In the genomic region with DNA sequence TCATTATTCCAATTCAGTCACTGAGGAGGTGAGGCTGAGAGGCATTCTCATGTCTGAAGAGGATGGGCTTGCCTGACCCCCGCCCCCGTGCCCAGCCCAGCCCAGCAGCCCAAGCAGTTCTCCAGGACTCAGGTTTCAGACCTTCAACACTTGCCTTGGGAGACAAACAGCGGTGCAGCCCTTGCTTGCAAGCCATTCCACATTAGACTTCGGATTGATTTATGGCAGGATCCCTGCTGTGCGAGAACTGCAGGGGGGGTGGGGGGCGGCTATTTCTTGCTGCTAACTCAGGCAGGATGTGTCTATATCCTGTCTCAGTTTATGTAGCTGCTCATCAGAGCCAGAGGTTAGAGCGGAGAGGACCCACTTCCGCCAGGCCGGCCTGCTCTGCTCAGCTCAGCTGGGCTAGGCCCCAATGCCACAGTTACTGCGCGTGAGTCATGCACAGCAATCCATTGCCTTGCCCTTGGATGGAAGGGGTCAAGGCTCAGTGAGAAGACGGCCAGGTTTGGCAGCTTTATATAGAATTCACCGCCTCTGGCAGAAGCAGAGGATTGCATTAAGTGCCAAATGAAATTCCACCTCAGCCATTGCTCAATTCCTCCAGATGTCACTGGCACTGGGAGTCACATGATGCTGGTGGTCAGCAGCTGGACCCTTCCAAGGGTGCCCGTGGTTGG, we compare ENCODE assay signal across 1 cellular context.
A peak's percentile ranks its signal among the peaks of the same experiment; 100 is the strongest.
TF ChIP-seq lines count a peak whose summit lies in the region.

No MANE protein-coding gene starts in this region.

TF ChIP-seq in GM12878, 131 proteins besides CTCF, POLR2A, EP300 and RAD21 (continued from another document and continues in another):
- TF ChIP-seq, protein P1, sequence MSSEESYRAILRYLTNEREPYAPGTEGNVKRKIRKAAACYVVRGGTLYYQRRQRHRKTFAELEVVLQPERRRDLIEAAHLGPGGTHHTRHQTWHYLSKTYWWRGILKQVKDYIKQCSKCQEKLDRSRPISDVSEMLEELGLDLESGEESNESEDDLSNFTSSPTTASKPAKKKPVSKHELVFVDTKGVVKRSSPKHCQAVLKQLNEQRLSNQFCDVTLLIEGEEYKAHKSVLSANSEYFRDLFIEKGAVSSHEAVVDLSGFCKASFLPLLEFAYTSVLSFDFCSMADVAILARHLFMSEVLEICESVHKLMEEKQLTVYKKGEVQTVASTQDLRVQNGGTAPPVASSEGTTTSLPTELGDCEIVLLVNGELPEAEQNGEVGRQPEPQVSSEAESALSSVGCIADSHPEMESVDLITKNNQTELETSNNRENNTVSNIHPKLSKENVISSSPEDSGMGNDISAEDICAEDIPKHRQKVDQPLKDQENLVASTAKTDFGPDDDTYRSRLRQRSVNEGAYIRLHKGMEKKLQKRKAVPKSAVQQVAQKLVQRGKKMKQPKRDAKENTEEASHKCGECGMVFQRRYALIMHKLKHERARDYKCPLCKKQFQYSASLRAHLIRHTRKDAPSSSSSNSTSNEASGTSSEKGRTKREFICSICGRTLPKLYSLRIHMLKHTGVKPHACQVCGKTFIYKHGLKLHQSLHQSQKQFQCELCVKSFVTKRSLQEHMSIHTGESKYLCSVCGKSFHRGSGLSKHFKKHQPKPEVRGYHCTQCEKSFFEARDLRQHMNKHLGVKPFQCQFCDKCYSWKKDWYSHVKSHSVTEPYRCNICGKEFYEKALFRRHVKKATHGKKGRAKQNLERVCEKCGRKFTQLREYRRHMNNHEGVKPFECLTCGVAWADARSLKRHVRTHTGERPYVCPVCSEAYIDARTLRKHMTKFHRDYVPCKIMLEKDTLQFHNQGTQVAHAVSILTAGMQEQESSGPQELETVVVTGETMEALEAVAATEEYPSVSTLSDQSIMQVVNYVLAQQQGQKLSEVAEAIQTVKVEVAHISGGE (CRISPR knock-in tag; IDR thresholded peaks at IDR 0.05): no peak
- TF ChIP-seq, protein P2, sequence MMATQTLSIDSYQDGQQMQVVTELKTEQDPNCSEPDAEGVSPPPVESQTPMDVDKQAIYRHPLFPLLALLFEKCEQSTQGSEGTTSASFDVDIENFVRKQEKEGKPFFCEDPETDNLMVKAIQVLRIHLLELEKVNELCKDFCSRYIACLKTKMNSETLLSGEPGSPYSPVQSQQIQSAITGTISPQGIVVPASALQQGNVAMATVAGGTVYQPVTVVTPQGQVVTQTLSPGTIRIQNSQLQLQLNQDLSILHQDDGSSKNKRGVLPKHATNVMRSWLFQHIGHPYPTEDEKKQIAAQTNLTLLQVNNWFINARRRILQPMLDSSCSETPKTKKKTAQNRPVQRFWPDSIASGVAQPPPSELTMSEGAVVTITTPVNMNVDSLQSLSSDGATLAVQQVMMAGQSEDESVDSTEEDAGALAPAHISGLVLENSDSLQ (IDR thresholded peaks at IDR 0.05): 0 out of 2 replicates have a peak, but pooled peaks have one; percentile 5
- TF ChIP-seq, protein P3, sequence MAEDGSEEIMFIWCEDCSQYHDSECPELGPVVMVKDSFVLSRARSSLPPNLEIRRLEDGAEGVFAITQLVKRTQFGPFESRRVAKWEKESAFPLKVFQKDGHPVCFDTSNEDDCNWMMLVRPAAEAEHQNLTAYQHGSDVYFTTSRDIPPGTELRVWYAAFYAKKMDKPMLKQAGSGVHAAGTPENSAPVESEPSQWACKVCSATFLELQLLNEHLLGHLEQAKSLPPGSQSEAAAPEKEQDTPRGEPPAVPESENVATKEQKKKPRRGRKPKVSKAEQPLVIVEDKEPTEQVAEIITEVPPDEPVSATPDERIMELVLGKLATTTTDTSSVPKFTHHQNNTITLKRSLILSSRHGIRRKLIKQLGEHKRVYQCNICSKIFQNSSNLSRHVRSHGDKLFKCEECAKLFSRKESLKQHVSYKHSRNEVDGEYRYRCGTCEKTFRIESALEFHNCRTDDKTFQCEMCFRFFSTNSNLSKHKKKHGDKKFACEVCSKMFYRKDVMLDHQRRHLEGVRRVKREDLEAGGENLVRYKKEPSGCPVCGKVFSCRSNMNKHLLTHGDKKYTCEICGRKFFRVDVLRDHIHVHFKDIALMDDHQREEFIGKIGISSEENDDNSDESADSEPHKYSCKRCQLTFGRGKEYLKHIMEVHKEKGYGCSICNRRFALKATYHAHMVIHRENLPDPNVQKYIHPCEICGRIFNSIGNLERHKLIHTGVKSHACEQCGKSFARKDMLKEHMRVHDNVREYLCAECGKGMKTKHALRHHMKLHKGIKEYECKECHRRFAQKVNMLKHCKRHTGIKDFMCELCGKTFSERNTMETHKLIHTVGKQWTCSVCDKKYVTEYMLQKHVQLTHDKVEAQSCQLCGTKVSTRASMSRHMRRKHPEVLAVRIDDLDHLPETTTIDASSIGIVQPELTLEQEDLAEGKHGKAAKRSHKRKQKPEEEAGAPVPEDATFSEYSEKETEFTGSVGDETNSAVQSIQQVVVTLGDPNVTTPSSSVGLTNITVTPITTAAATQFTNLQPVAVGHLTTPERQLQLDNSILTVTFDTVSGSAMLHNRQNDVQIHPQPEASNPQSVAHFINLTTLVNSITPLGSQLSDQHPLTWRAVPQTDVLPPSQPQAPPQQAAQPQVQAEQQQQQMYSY (CRISPR knock-in tag; IDR thresholded peaks at IDR 0.05): no peak
- TF ChIP-seq, protein P4, sequence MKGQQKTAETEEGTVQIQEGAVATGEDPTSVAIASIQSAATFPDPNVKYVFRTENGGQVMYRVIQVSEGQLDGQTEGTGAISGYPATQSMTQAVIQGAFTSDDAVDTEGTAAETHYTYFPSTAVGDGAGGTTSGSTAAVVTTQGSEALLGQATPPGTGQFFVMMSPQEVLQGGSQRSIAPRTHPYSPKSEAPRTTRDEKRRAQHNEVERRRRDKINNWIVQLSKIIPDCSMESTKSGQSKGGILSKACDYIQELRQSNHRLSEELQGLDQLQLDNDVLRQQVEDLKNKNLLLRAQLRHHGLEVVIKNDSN (IDR thresholded peaks at IDR 0.05; ENCODE audit: borderline replicate concordance, extremely low read length, insufficient read depth, low read depth, low read length): peak; percentile 22
- TF ChIP-seq CHD2 (IDR thresholded peaks at IDR 0.05; ENCODE audit: borderline replicate concordance, low read depth, low read length): no peak
- TF ChIP-seq TARDBP (IDR thresholded peaks at IDR 0.05; ENCODE audit: borderline replicate concordance): no peak
- TF ChIP-seq SRF (IDR thresholded peaks at IDR 0.05; ENCODE audit: low read depth in 2 of 2, low read length in 2 of 2): 0 out of 4 replicates have a peak, but pooled peaks of 1 of the 2 experiments have one; percentile 20
- TF ChIP-seq, protein P5, sequence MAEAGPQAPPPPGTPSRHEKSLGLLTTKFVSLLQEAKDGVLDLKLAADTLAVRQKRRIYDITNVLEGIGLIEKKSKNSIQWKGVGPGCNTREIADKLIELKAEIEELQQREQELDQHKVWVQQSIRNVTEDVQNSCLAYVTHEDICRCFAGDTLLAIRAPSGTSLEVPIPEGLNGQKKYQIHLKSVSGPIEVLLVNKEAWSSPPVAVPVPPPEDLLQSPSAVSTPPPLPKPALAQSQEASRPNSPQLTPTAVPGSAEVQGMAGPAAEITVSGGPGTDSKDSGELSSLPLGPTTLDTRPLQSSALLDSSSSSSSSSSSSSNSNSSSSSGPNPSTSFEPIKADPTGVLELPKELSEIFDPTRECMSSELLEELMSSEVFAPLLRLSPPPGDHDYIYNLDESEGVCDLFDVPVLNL (IDR thresholded peaks at IDR 0.05; ENCODE audit: low read depth, low read length): no peak
- TF ChIP-seq JUND (IDR thresholded peaks at IDR 0.05; ENCODE audit: low read depth, low read length): no peak
- TF ChIP-seq STAT1 (conservative IDR thresholded peaks at IDR 0.05): no peak
- TF ChIP-seq, protein P6, sequence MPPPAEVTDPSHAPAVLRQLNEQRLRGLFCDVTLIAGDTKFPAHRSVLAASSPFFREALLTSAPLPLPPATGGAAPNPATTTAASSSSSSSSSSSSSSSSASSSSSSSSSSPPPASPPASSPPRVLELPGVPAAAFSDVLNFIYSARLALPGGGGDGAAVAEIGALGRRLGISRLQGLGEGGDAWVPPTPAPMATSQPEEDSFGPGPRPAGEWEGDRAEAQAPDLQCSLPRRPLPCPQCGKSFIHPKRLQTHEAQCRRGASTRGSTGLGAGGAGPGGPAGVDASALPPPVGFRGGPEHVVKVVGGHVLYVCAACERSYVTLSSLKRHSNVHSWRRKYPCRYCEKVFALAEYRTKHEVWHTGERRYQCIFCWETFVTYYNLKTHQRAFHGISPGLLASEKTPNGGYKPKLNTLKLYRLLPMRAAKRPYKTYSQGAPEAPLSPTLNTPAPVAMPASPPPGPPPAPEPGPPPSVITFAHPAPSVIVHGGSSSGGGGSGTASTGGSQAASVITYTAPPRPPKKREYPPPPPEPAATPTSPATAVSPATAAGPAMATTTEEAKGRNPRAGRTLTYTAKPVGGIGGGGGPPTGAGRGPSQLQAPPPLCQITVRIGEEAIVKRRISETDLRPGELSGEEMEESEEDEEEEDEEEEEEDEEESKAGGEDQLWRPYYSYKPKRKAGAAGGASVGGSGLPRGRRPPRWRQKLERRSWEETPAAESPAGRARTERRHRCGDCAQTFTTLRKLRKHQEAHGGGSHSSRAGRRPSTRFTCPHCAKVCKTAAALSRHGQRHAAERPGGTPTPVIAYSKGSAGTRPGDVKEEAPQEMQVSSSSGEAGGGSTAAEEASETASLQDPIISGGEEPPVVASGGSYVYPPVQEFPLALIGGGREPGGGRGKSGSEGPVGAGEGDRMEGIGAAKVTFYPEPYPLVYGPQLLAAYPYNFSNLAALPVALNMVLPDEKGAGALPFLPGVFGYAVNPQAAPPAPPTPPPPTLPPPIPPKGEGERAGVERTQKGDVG (CRISPR knock-in tag; IDR thresholded peaks at IDR 0.05): no peak
- TF ChIP-seq, protein P7, sequence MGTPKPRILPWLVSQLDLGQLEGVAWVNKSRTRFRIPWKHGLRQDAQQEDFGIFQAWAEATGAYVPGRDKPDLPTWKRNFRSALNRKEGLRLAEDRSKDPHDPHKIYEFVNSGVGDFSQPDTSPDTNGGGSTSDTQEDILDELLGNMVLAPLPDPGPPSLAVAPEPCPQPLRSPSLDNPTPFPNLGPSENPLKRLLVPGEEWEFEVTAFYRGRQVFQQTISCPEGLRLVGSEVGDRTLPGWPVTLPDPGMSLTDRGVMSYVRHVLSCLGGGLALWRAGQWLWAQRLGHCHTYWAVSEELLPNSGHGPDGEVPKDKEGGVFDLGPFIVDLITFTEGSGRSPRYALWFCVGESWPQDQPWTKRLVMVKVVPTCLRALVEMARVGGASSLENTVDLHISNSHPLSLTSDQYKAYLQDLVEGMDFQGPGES (IDR thresholded peaks at IDR 0.05): no peak
- TF ChIP-seq ZNF207 (IDR thresholded peaks at IDR 0.05; ENCODE audit: borderline replicate concordance): no peak
- no peak for TF ChIP-seq KAT2A (conservative IDR thresholded peaks at IDR 0.05; ENCODE audit: control insufficient read depth, low read depth, low read length)
- peak; percentile 62; the same call in 1 of the 2 replicates for TF ChIP-seq RAD51 (IDR thresholded peaks at IDR 0.05)
- TF ChIP-seq NR2C1 (IDR thresholded peaks at IDR 0.05): peak; percentile 22; the same call in 1 of the 2 replicates
- TF ChIP-seq MTA3 (IDR thresholded peaks at IDR 0.05; ENCODE audit: borderline replicate concordance, low read length): no peak
- peak; percentile 11; the same call in 1 of the 2 replicates for TF ChIP-seq PAX5 (IDR thresholded peaks at IDR 0.05; ENCODE audit: borderline replicate concordance, low read depth, low read length)
- TF ChIP-seq, protein P8, sequence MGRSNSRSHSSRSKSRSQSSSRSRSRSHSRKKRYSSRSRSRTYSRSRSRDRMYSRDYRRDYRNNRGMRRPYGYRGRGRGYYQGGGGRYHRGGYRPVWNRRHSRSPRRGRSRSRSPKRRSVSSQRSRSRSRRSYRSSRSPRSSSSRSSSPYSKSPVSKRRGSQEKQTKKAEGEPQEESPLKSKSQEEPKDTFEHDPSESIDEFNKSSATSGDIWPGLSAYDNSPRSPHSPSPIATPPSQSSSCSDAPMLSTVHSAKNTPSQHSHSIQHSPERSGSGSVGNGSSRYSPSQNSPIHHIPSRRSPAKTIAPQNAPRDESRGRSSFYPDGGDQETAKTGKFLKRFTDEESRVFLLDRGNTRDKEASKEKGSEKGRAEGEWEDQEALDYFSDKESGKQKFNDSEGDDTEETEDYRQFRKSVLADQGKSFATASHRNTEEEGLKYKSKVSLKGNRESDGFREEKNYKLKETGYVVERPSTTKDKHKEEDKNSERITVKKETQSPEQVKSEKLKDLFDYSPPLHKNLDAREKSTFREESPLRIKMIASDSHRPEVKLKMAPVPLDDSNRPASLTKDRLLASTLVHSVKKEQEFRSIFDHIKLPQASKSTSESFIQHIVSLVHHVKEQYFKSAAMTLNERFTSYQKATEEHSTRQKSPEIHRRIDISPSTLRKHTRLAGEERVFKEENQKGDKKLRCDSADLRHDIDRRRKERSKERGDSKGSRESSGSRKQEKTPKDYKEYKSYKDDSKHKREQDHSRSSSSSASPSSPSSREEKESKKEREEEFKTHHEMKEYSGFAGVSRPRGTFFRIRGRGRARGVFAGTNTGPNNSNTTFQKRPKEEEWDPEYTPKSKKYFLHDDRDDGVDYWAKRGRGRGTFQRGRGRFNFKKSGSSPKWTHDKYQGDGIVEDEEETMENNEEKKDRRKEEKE (IDR thresholded peaks at IDR 0.05): no peak
- TF ChIP-seq PML (IDR thresholded peaks at IDR 0.05; ENCODE audit: low read length): no peak
- TF ChIP-seq, protein P9, sequence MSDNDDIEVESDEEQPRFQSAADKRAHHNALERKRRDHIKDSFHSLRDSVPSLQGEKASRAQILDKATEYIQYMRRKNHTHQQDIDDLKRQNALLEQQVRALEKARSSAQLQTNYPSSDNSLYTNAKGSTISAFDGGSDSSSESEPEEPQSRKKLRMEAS (IDR thresholded peaks at IDR 0.05; ENCODE audit: low read depth, low read length): no peak
- no peak for TF ChIP-seq YY1 (IDR thresholded peaks at IDR 0.05; ENCODE audit: low read depth, low read length)
- no peak for TF ChIP-seq ZZZ3 (IDR thresholded peaks at IDR 0.05; ENCODE audit: control insufficient read depth, insufficient read length, low read depth)
- no peak for TF ChIP-seq TCF7 (IDR thresholded peaks at IDR 0.05; ENCODE audit: borderline replicate concordance)
- no peak for TF ChIP-seq BCL11A (IDR thresholded peaks at IDR 0.05; ENCODE audit: low read depth, low read length)
- TF ChIP-seq, protein P10, sequence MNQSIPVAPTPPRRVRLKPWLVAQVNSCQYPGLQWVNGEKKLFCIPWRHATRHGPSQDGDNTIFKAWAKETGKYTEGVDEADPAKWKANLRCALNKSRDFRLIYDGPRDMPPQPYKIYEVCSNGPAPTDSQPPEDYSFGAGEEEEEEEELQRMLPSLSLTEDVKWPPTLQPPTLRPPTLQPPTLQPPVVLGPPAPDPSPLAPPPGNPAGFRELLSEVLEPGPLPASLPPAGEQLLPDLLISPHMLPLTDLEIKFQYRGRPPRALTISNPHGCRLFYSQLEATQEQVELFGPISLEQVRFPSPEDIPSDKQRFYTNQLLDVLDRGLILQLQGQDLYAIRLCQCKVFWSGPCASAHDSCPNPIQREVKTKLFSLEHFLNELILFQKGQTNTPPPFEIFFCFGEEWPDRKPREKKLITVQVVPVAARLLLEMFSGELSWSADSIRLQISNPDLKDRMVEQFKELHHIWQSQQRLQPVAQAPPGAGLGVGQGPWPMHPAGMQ (IDR thresholded peaks at IDR 0.05; ENCODE audit: borderline replicate concordance): no peak
- 0 out of 2 replicates have a peak, but pooled peaks have one; percentile 14 for TF ChIP-seq TBL1XR1 (IDR thresholded peaks at IDR 0.05; ENCODE audit: low read depth, low read length)
- peak; percentile 3; the same call in 1 of the 2 replicates for TF ChIP-seq DPF2 (IDR thresholded peaks at IDR 0.05)
- TF ChIP-seq SMAD5 (IDR thresholded peaks at IDR 0.05; ENCODE audit: low read depth): no peak
- no peak for TF ChIP-seq STAT3 (IDR thresholded peaks at IDR 0.05; ENCODE audit: low read depth, low read length)
- no peak for TF ChIP-seq SMAD1 (IDR thresholded peaks at IDR 0.05; ENCODE audit: low read depth, partially characterized antibody)
- TF ChIP-seq RCOR1 (conservative IDR thresholded peaks at IDR 0.05; ENCODE audit: low read depth, low read length): no peak
